In genomic region chr5:98769256-98770157, GRCh38 we compare ENCODE assay signal across 8 cellular contexts. TPM values are rescaled to one million over a fixed set of nuclear protein-coding genes. Genes with fewer than 3 reads are reported as not detected.
DNase-seq lines count a peak whose midpoint lies in the region; FAIRE-seq and TF ChIP-seq lines count a peak whose summit lies in the region.

No MANE protein-coding gene starts in this region.

- peaks cover 0 to 32% of the 10 kb centered on the region in 2 donors for H3K4me1 ChIP-seq in right atrium auricular region

- no peak for FAIRE-seq in RCC 7860 (lab: Jason Lieb, UNC)

- H3K36me3 ChIP-seq in right atrium auricular region, result no peaks in the 10 kb centered on the region

- peak in 1 of 2 donors; percentile 38 for TF ChIP-seq CTCF in right atrium auricular region (IDR thresholded peaks at IDR 0.05)

- no peaks in the 10 kb centered on the region for H3K9me3 ChIP-seq in right atrium auricular region

- H3K27ac ChIP-seq in right atrium auricular region, result peak overlapping the region; percentile 78 to 79

- no peaks in the 10 kb centered on the region for H3K27me3 ChIP-seq in right atrium auricular region

- intact Hi-C loops in posterior vena cava (cut with DNase I), result no loop called here

- peak overlapping the region; percentile 55 to 67 for H3K4me3 ChIP-seq in right atrium auricular region

- peak; percentile 5 to 13 for DNase-seq in activated CD4-positive, alpha-beta T cell treated with anti-CD3 and anti-CD28 coated beads for 4 hours
- DNase-seq in activated CD4-positive, alpha-beta T cell treated with anti-CD3 and anti-CD28 coated beads, Interleukin-2, amount 50 U/mL, for 4 hours, result no peak
- DNase-seq in NCI-H774 (lab: John Stamatoyannopoulos, UW) (peak; percentile 49), amniotic stem cell (lab: John Stamatoyannopoulos, UW) (peak; percentile 78), right atrium auricular region (ENCODE audit: low spot score) (no peak), posterior vena cava (ENCODE audit: low spot score) (peak; percentile 81), RCC 7860 (ENCODE audit: low spot score) (no peak), UCSD-AML1 (lab: John Stamatoyannopoulos, UW; ENCODE audit: unreplicated experiment) (no peak)

RNA-seq across cellular contexts. Expression of gene RGMB, which starts 4.0 kb away (rescaled TPM):
- total RNA-seq in right atrium auricular region, result 10 to 100 TPM; 18.2 to 25.4 TPM
- 10 to 100 TPM; 10.9 to 12.9 TPM for total RNA-seq in posterior vena cava

Comparison
In these comparisons a context has a peak if more than half of its experiments do, and no peak if none do; other contexts are left out.
1. DNase-seq: peak in activated CD4-positive, alpha-beta T cell treated with anti-CD3 and anti-CD28 coated beads for 4 hours (2 of 2), NCI-H774 (single experiment), amniotic stem cell (single experiment) and posterior vena cava (single experiment); none in activated CD4-positive, alpha-beta T cell treated with anti-CD3 and anti-CD28 coated beads, Interleukin-2, amount 50 U/mL, for 4 hours (0 of 2), right atrium auricular region (single experiment), RCC 7860 (single experiment) and UCSD-AML1 (single experiment).